Comparison of ENCODE assay signal across 22 cellular contexts in the genomic region with DNA sequence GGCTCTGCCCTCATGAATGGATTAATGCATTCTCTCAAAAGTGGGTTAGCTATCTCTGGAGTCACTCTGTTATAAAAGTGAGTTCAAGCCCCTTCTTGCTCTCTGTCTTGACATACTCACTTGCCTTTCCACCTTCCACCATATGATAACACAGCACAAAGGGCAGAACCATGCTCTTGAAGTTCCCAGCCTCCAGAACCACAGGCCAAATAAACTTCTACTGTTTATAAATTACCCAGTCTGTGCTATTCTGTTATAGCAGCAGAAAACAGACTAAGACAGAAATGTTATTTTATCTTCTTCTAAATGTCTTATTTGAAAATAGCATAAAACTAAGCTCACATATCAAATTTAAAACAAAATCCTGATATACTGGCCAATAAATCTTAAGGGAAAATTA.
"Had no signal": no experiment of that assay in that cellular context is flagged by ENCODE, and none has a peak within 500 bp of the region (broad histone marks: within the 10 kb centered on the region; RNA-seq: fewer than 3 reads in every experiment).

No MANE protein-coding gene starts in this region.

- H3K27me3 Mint-ChIP-seq: naive B cell; stimulated activated memory B cell treated with anti-CD40 and anti-IgM and Interleukin-4, amounts not matched to agents 10 μg/mL and 1 μg/mL and 100 μg/mL, for 72 hours; stimulated activated naive CD8-positive, alpha-beta T cell treated with anti-CD3 and anti-CD28 coated beads, Interleukin-15, Interleukin-2, amounts not matched to agents 100 ng/mL and 50 ng/mL, for 24 hours had no signal

- H3K27me3 ChIP-seq: dorsolateral prefrontal cortex, heart left ventricle, spleen, upper lobe of left lung, uterus had no signal

- H3K9me3 Mint-ChIP-seq: stimulated activated memory B cell treated with anti-CD40 and anti-IgM and Interleukin-4, amounts not matched to agents 10 μg/mL and 1 μg/mL and 100 μg/mL, for 72 hours; stimulated activated naive CD8-positive, alpha-beta T cell treated with anti-CD3 and anti-CD28 coated beads, Interleukin-15, Interleukin-2, amounts not matched to agents 100 ng/mL and 50 ng/mL, for 24 hours had no signal

- H3K4me1 Mint-ChIP-seq: nephron progenitor cell had no signal

- H3K36me3 ChIP-seq: prostate gland, thoracic aorta, upper lobe of left lung, uterus had no signal

- ATAC-seq: esophagus mucosa; heart left ventricle; left colon; sciatic nerve; stimulated activated memory B cell treated with anti-CD40 and anti-IgM and Interleukin-4, amounts not matched to agents 10 μg/mL and 1 μg/mL and 100 μg/mL, for 72 hours had no signal

- H3K27ac Mint-ChIP-seq: nephron progenitor cell; stimulated activated memory B cell treated with anti-CD40 and anti-IgM and Interleukin-4, amounts not matched to agents 10 μg/mL and 1 μg/mL and 100 μg/mL, for 72 hours; stimulated activated naive CD8-positive, alpha-beta T cell treated with anti-CD3 and anti-CD28 coated beads, Interleukin-15, Interleukin-2, amounts not matched to agents 100 ng/mL and 50 ng/mL, for 24 hours had no signal

- H3K4me1 ChIP-seq: parathyroid adenoma, prostate gland, uterus had no signal

- H3K9me3 ChIP-seq: heart left ventricle, prostate gland, spleen, thoracic aorta, upper lobe of left lung, uterus had no signal

- H3K4me3 ChIP-seq: dorsolateral prefrontal cortex, heart left ventricle, prostate gland, spleen, thoracic aorta, upper lobe of left lung, uterus had no signal

- H3K27ac ChIP-seq: dorsolateral prefrontal cortex, heart left ventricle, parathyroid adenoma, prostate gland, spleen, thoracic aorta, upper lobe of left lung, uterus had no signal

- H3K9ac ChIP-seq: parathyroid adenoma had no signal

- H2AFZ ChIP-seq: parathyroid adenoma had no signal

- H3K4me3 Mint-ChIP-seq: nephron progenitor cell; stimulated activated memory B cell treated with anti-CD40 and anti-IgM and Interleukin-4, amounts not matched to agents 10 μg/mL and 1 μg/mL and 100 μg/mL, for 72 hours; stimulated activated naive CD8-positive, alpha-beta T cell treated with anti-CD3 and anti-CD28 coated beads, Interleukin-15, Interleukin-2, amounts not matched to agents 100 ng/mL and 50 ng/mL, for 24 hours had no signal

- DNase-seq: cortex of kidney; dorsolateral prefrontal cortex; effector CD8-positive, alpha-beta T cell; heart left ventricle; hippocampal formation; left colon; mesendoderm; naive B cell; nephron progenitor cell; spleen; stimulated activated CD4-positive, alpha-beta T cell treated with anti-CD3 and anti-CD28 coated beads, Interleukin-15, amount 100 ng/mL, for 24 hours; stimulated activated CD4-positive, alpha-beta T cell treated with anti-CD3 and anti-CD28 coated beads, Interleukin-1b, Interleukin-23, amount 100 ng/mL, for 48 hours; stimulated activated CD4-positive, alpha-beta T cell treated with anti-CD3 and anti-CD28 coated beads, Interleukin-4, amount 100 ng/mL, for 24 hours; upper lobe of left lung; uterus had no signal
